In the genomic region with DNA sequence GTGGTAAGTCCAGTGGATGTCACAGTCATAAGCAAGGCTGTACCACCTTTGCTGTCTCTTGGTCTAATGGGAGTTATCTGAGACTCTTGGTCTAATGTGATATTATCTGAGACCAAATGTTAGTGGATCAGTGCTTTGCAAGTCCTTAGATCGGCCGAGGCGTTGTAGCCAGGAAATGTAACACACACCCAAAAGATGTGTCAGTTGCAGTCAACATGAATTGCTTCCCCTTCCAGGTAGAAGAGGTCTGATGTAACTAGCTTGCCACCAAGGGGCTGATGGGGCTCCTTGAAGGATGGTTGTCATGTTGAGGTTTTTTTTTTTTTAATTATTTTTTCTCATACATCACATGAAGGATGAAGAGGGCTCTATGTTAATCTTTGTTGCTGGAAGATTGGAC, we compare ENCODE assay signal across 30 cellular contexts. TPM values are rescaled to one million over a fixed set of nuclear protein-coding genes. Genes with fewer than 3 reads are reported as not detected.
"Had no signal": no experiment of that assay in that cellular context is flagged by ENCODE, and none has a peak within 500 bp of the region (broad histone marks: within the 10 kb centered on the region; RNA-seq: fewer than 3 reads in every experiment).

No MANE protein-coding gene starts in this region.

- DNase-seq: activated CD4-positive, alpha-beta memory T cell treated with anti-CD3 and anti-CD28 coated beads for 36 hours; activated CD4-positive, alpha-beta T cell treated with anti-CD3 and anti-CD28 coated beads for 36 hours; activated CD4-positive, alpha-beta T cell treated with anti-CD3 and anti-CD28 coated beads, Interleukin-2, amount 10 ng/mL, durations not matched to agents 24 days and 14 days; activated CD4-positive, CD25-positive, alpha-beta regulatory T cell; activated CD4-positive, CD25-positive, alpha-beta regulatory T cell treated with anti-CD3 and anti-CD28 coated beads, Interleukin-2, amount 50 U/mL, for 72 hours; activated CD8-positive, alpha-beta memory T cell treated with anti-CD3 and anti-CD28 coated beads, Interleukin-2, amount 10 ng/mL, durations not matched to agents 7 days and 5 days; activated CD8-positive, alpha-beta memory T cell treated with anti-CD3 and anti-CD28 coated beads, Interleukin-2, amount 50 U/mL, for 4 hours; activated CD8-positive, alpha-beta T cell treated with anti-CD3 and anti-CD28 coated beads, Interleukin-2, amount 10 ng/mL, durations not matched to agents 7 days and 5 days; activated gamma-delta T cell; activated naive CD4-positive, alpha-beta T cell; activated naive CD4-positive, alpha-beta T cell treated with anti-CD3 and anti-CD28 coated beads, Interleukin-2, amount 50 U/mL, for 16 hours; activated T-cell treated with anti-CD3 and anti-CD28 coated beads, Interleukin-2, amount 50 U/mL, for 1 hour; activated T-cell treated with anti-CD3 and anti-CD28 coated beads, Interleukin-2, amount 50 U/mL, for 72 hours; cortex of kidney; dermis blood vessel endothelial cell; effector CD4-positive, alpha-beta T cell; effector memory CD8-positive, alpha-beta T cell; erythroblast; T-helper 2 cell had no signal

- H3K9me3 ChIP-seq: esophagus muscularis mucosa, gastroesophageal sphincter, heart right ventricle had no signal

- H3K4me2 ChIP-seq: hepatocyte had no signal

- H3K36me3 ChIP-seq: brain microvascular endothelial cell, esophagus muscularis mucosa, gastroesophageal sphincter, heart right ventricle had no signal

- H3K4me3 Mint-ChIP-seq: activated CD4-positive, alpha-beta memory T cell treated with anti-CD3 and anti-CD28 coated beads for 36 hours; activated CD4-positive, alpha-beta T cell treated with anti-CD3 and anti-CD28 coated beads for 36 hours; activated CD4-positive, alpha-beta T cell treated with anti-CD3 and anti-CD28 coated beads, Interleukin-2, amount 10 ng/mL, durations not matched to agents 24 days and 14 days; activated CD8-positive, alpha-beta memory T cell treated with anti-CD3 and anti-CD28 coated beads, Interleukin-2, amount 10 ng/mL, durations not matched to agents 7 days and 5 days; activated CD8-positive, alpha-beta T cell treated with anti-CD3 and anti-CD28 coated beads, Interleukin-2, amount 10 ng/mL, durations not matched to agents 7 days and 5 days; activated naive CD8-positive, alpha-beta T cell; activated T-cell treated with anti-CD3 and anti-CD28 coated beads, Interleukin-2, amount 50 U/mL, for 72 hours; effector memory CD8-positive, alpha-beta T cell had no signal

- H3K27ac Mint-ChIP-seq: activated CD4-positive, alpha-beta memory T cell treated with anti-CD3 and anti-CD28 coated beads for 36 hours; activated CD4-positive, alpha-beta T cell treated with anti-CD3 and anti-CD28 coated beads for 36 hours; activated CD4-positive, alpha-beta T cell treated with anti-CD3 and anti-CD28 coated beads, Interleukin-2, amount 10 ng/mL, durations not matched to agents 24 days and 14 days; activated CD8-positive, alpha-beta memory T cell treated with anti-CD3 and anti-CD28 coated beads, Interleukin-2, amount 10 ng/mL, durations not matched to agents 7 days and 5 days; activated CD8-positive, alpha-beta T cell treated with anti-CD3 and anti-CD28 coated beads, Interleukin-2, amount 10 ng/mL, durations not matched to agents 7 days and 5 days; activated naive CD8-positive, alpha-beta T cell; activated T-cell treated with anti-CD3 and anti-CD28 coated beads, Interleukin-2, amount 50 U/mL, for 72 hours; effector memory CD8-positive, alpha-beta T cell had no signal

- H3K27me3 ChIP-seq: esophagus muscularis mucosa, gastroesophageal sphincter, heart right ventricle, hepatocyte had no signal

- H3K27ac ChIP-seq: brain microvascular endothelial cell, esophagus muscularis mucosa, gastroesophageal sphincter, heart right ventricle, hepatocyte had no signal

- FAIRE-seq: astrocyte, colon had no signal

- H3K79me2 ChIP-seq: hepatocyte had no signal

- H2AFZ ChIP-seq: hepatocyte had no signal

- H3K27me3 Mint-ChIP-seq: activated CD4-positive, alpha-beta T cell treated with anti-CD3 and anti-CD28 coated beads for 36 hours; activated naive CD8-positive, alpha-beta T cell had no signal

- H3K4me3 ChIP-seq: esophagus muscularis mucosa, gastroesophageal sphincter, heart right ventricle, hepatocyte had no signal

- H3K9me3 Mint-ChIP-seq: activated CD4-positive, alpha-beta memory T cell treated with anti-CD3 and anti-CD28 coated beads for 36 hours; activated CD4-positive, alpha-beta T cell treated with anti-CD3 and anti-CD28 coated beads, Interleukin-2, amount 10 ng/mL, durations not matched to agents 24 days and 14 days; activated T-cell treated with anti-CD3 and anti-CD28 coated beads, Interleukin-2, amount 50 U/mL, for 72 hours; effector memory CD8-positive, alpha-beta T cell had no signal

- H3K4me1 Mint-ChIP-seq: activated CD4-positive, alpha-beta T cell treated with anti-CD3 and anti-CD28 coated beads for 36 hours; activated CD4-positive, alpha-beta T cell treated with anti-CD3 and anti-CD28 coated beads, Interleukin-2, amount 10 ng/mL, durations not matched to agents 24 days and 14 days; activated CD8-positive, alpha-beta memory T cell treated with anti-CD3 and anti-CD28 coated beads, Interleukin-2, amount 10 ng/mL, durations not matched to agents 7 days and 5 days had no signal

- H3K4me1 ChIP-seq: gastroesophageal sphincter had no signal

- H3K36me3 Mint-ChIP-seq: activated CD4-positive, alpha-beta memory T cell treated with anti-CD3 and anti-CD28 coated beads for 36 hours; activated CD8-positive, alpha-beta memory T cell treated with anti-CD3 and anti-CD28 coated beads, Interleukin-2, amount 10 ng/mL, durations not matched to agents 7 days and 5 days; activated naive CD8-positive, alpha-beta T cell had no signal

RNA-seq across cellular contexts. Expression of gene TMEM40, which starts 49.7 kb away (rescaled TPM):
- total RNA-seq: activated CD4-positive, alpha-beta memory T cell treated with anti-CD3 and anti-CD28 coated beads for 36 hours; activated CD4-positive, alpha-beta T cell treated with anti-CD3 and anti-CD28 coated beads for 36 hours; activated CD4-positive, alpha-beta T cell treated with anti-CD3 and anti-CD28 coated beads, Interleukin-2, amount 10 ng/mL, durations not matched to agents 24 days and 14 days; activated CD8-positive, alpha-beta memory T cell treated with anti-CD3 and anti-CD28 coated beads for 36 hours; activated CD8-positive, alpha-beta memory T cell treated with anti-CD3 and anti-CD28 coated beads, Interleukin-2, amount 10 ng/mL, durations not matched to agents 7 days and 5 days; activated CD8-positive, alpha-beta T cell treated with anti-CD3 and anti-CD28 coated beads, Interleukin-2, amount 10 ng/mL, durations not matched to agents 7 days and 5 days; activated T-cell treated with anti-CD3 and anti-CD28 coated beads, Interleukin-2, amount 50 U/mL, for 72 hours; chondrocyte; dermis blood vessel endothelial cell; esophagus muscularis mucosa; glomerular endothelial cell; hepatocyte had no signal
